Comparison of ENCODE assay signal across 8 cellular contexts in genomic region chr3:107430214-107431047, GRCh38. TPM values are rescaled to one million over a fixed set of nuclear protein-coding genes. Genes with fewer than 3 reads are reported as not detected.
DNase-seq lines count a peak whose midpoint lies in the region; ATAC-seq, FAIRE-seq and TF ChIP-seq lines count a peak whose summit lies in the region.

No MANE protein-coding gene starts in this region.

- H3K27me3 ChIP-seq in heart right ventricle (peaks cover 0 to 15% (median 0%) of the 10 kb centered on the region in 7 donors), endothelial cell of umbilical vein (ENCODE audit: control insufficient read depth in 2 of 2, insufficient read depth in 2 of 2, low read length in 2 of 2) (peaks cover 3% of the 10 kb centered on the region in 2 experiments)

- TF ChIP-seq CTCF in heart right ventricle (IDR thresholded peaks at IDR 0.05) (peak in 1 of 9 donors; percentile 16), endothelial cell of umbilical vein (IDR thresholded peaks at IDR 0.05; ENCODE audit: extremely low read depth in 1 of 2, insufficient read depth in 1 of 2, low read depth in 1 of 2, low read length in 2 of 2) (no peak), natural killer cell (IDR thresholded peaks at IDR 0.05) (peak; percentile 39)

- H4K20me1 ChIP-seq in endothelial cell of umbilical vein (replicated peaks; ENCODE audit: control insufficient read depth, extremely low read depth, insufficient read depth, low read length), result no peaks in the 10 kb centered on the region

- H3K27me3 Mint-ChIP-seq in natural killer cell (ENCODE audit: low read depth in 2 of 2), result peaks cover 18 to 41% of the 10 kb centered on the region in 2 donors

- H3K9me3 Mint-ChIP-seq in natural killer cell, result no peaks in the 10 kb centered on the region

- H3K4me3 Mint-ChIP-seq in natural killer cell, result peak overlapping the region; percentile 88

- POLR2A ChIA-PET in endothelial cell of umbilical vein (lab: Charles Lee), result interaction anchor here (0.9 kb wide), 1 partner anchor 62 kb away, joined by 3 read pairs; no protein-coding TSS in a partner anchor

- H3K9me3 ChIP-seq in heart right ventricle (no peaks in the 10 kb centered on the region), SK-N-MC (ENCODE audit: low read depth, low read length) (no peaks in the 10 kb centered on the region), endothelial cell of umbilical vein (replicated peaks; ENCODE audit: control insufficient read depth, insufficient read depth, low read length) (no peaks in the 10 kb centered on the region)

- DNase-seq in heart right ventricle (peak in 1 of 2 donors; percentile 36), Right ventricle myocardium superior (no peak), SK-N-MC (ENCODE audit: low read depth, low spot score) (no peak), endothelial cell of umbilical vein (ENCODE audit: low read depth, low spot score) (no peak), natural killer cell (no peak), T-helper 9 cell (no peak), HuH-7.5 (ENCODE audit: low spot score) (no peak)
- no peak for DNase-seq in effector CD8-positive, alpha-beta T cell (lab: John Stamatoyannopoulos, UW)

- H3K4me3 ChIP-seq in heart right ventricle (peak overlapping the region; percentile 58 to 95 (median 85)), SK-N-MC (peak overlapping the region; percentile 75), endothelial cell of umbilical vein (replicated peaks in 1 of 3; ENCODE audit: insufficient read depth in 1 of 3, low read depth in 1 of 3, low read length in 3 of 3) (peak overlapping the region; percentile 50 to 81 (median 75))

- peaks cover 14% of the 10 kb centered on the region in 2 donors for H3K4me1 Mint-ChIP-seq in natural killer cell

- no peak for TF ChIP-seq POLR2A in endothelial cell of umbilical vein (IDR thresholded peaks at IDR 0.05; ENCODE audit: low read depth, low read length)

- BruUV-seq in endothelial cell of umbilical vein (replicated peaks; lab: Mats Ljungman, UMichigan), result TSS peak; percentile 12

- intact Hi-C loops in heart right ventricle (cut with DNase I), result loop anchor here in 9 of 10 donors (2.0 to 10.0 kb wide), 9 partner anchors 92 to 194 kb away; partner anchors contain the start of gene BBX (in 5 of the 9)
- intact Hi-C loops in Right ventricle myocardium superior (cut with DNase I), result loop anchor here (5.0 kb wide), 1 partner anchor 92 kb away; the partner anchor contains the start of gene BBX
- intact Hi-C loops in endothelial cell of umbilical vein (cut with micrococcal nuclease), result loop anchor here (1.0 to 10.0 kb wide), 5 partner anchors 9 to 234 kb away; no protein-coding TSS in a partner anchor
- intact Hi-C loops in natural killer cell (cut with micrococcal nuclease), result loop anchor here (2.0 to 5.0 kb wide), 2 partner anchors 92 to 194 kb away; partner anchors contain the start of gene BBX

- FAIRE-seq in endothelial cell of umbilical vein (lab: Jason Lieb, UNC), result no peak

- peak overlapping the region; percentile 94 for H3K4me2 ChIP-seq in endothelial cell of umbilical vein (ENCODE audit: insufficient read depth, low read length)

- H3K36me3 ChIP-seq in heart right ventricle, result no peaks in the 10 kb centered on the region
- H3K36me3 ChIP-seq in SK-N-MC (ENCODE audit: insufficient read depth, low read length), result no peaks in the 10 kb centered on the region
- H3K36me3 ChIP-seq in endothelial cell of umbilical vein (ENCODE audit: control insufficient read depth in 2 of 2, extremely low read depth in 1 of 2, insufficient read depth in 2 of 2, low read length in 2 of 2), result no peaks in the 10 kb centered on the region

- H3K36me3 Mint-ChIP-seq in natural killer cell, result no peaks in the 10 kb centered on the region

- dilution Hi-C loops in endothelial cell of umbilical vein (cut with MboI; ENCODE audit: extremely low pct_ligation_motif_present, low sequenced_read_pairs), result no loop called here

- H3K9ac ChIP-seq in SK-N-MC (ENCODE audit: insufficient read length) (no peak overlapping the region), endothelial cell of umbilical vein (replicated peaks; ENCODE audit: extremely low read depth, insufficient read depth, low read length) (no peak overlapping the region)

- no peaks in the 10 kb centered on the region for H3K9me1 ChIP-seq in endothelial cell of umbilical vein (replicated peaks; ENCODE audit: control insufficient read depth, extremely low read depth, insufficient read depth, low read length)

- peak overlapping the region; percentile 96 for H2AFZ ChIP-seq in endothelial cell of umbilical vein (ENCODE audit: low read depth, low read length)

- H3K4me1 ChIP-seq in heart right ventricle (peaks cover 0 to 28% (median 16%) of the 10 kb centered on the region in 9 donors), endothelial cell of umbilical vein (ENCODE audit: control insufficient read depth, extremely low read depth, insufficient read depth, low read length) (peaks cover 20% of the 10 kb centered on the region)

- H3K27ac ChIP-seq in heart right ventricle (peak overlapping the region; percentile 87 to 99 (median 96)), SK-N-MC (no peak overlapping the region), endothelial cell of umbilical vein (ENCODE audit: insufficient read depth, low read depth, low read length) (no peak overlapping the region)

- CTCF ChIA-PET in endothelial cell of umbilical vein (lab: Charles Lee), result interaction anchor here (0.6 to 5.5 kb wide), 27 partner anchors 9 to 636 kb away, joined by 3 to 88 read pairs (median 4); partner anchors contain the start of gene BBX

- no peaks in the 10 kb centered on the region for H3K79me2 ChIP-seq in endothelial cell of umbilical vein (ENCODE audit: control insufficient read depth, insufficient read depth, low read length)

- WGBS in heart right ventricle, 2 donors, result 13 to 17% methylated on average over 25 of the region's 25 CpGs

- H3K27ac Mint-ChIP-seq in natural killer cell, result peak overlapping the region in 1 of 2 donors; percentile 33

- ATAC-seq in heart right ventricle, result peak in 5 of 8 donors; percentile 0 to 21 (median 11)
- ATAC-seq in Right ventricle myocardium superior (ENCODE audit: poor library complexity), result no peak
- ATAC-seq in natural killer cell, result no peak

TF ChIP-seq in endothelial cell of umbilical vein, 7 proteins besides CTCF, POLR2A, EP300 and RAD21:
- no peak for TF ChIP-seq MYC (IDR thresholded peaks at IDR 0.05; ENCODE audit: low read depth, low read length)
- no peak for TF ChIP-seq FOS (IDR thresholded peaks at IDR 0.05; ENCODE audit: borderline replicate concordance, insufficient read depth, low read length)
- TF ChIP-seq EZH2 (IDR thresholded peaks at IDR 0.05; ENCODE audit: borderline replicate concordance, low read depth, low read length, severe bottlenecking), result no peak
- TF ChIP-seq POLR2AphosphoS5 (IDR thresholded peaks at IDR 0.05; ENCODE audit: insufficient read depth, low read depth, low read length), result no peak
- TF ChIP-seq GATA2 (IDR thresholded peaks at IDR 0.05; ENCODE audit: insufficient read depth, insufficient read length, low read depth, low read length), result no peak
- TF ChIP-seq JUN (IDR thresholded peaks at IDR 0.05; ENCODE audit: borderline replicate concordance, insufficient read depth, insufficient read length, low read depth), result no peak
- TF ChIP-seq MAX (IDR thresholded peaks at IDR 0.05; ENCODE audit: insufficient read depth, insufficient read length), result no peak

RNA-seq across cellular contexts. Expression of gene CCDC54, which starts 53.2 kb away (rescaled TPM):
- total RNA-seq in heart right ventricle (not detected), Right ventricle myocardium superior (not detected), endothelial cell of umbilical vein (not detected in 2 replicates), natural killer cell (not detected)
- polyA plus RNA-seq in heart right ventricle (not detected), endothelial cell of umbilical vein (not detected in 2 replicates)
- not detected in 2 replicates for polyA plus RNA-seq in endothelial cell of umbilical vein (2011; cell fraction: cytosol; rRNA removed)
- polyA plus RNA-seq in endothelial cell of umbilical vein (2011; cell fraction: nucleus; rRNA removed), result not detected in 2 replicates
- polyA plus RNA-seq in endothelial cell of umbilical vein (2012), result 0.12 TPM in 1 of 2 replicates, not detected in the other
- 0.17 TPM in 1 of 2 replicates, not detected in the other for polyA minus RNA-seq in endothelial cell of umbilical vein
- not detected for polyA minus RNA-seq in endothelial cell of umbilical vein (2011; cell fraction: cytosol; rRNA and poly(A)+ RNA removed)
- polyA minus RNA-seq in endothelial cell of umbilical vein (2011; cell fraction: nucleus; rRNA and poly(A)+ RNA removed), result not detected in 2 replicates

Comparison
In these comparisons a context has a peak if more than half of its experiments do, and no peak if none do; other contexts are left out.
1. ATAC-seq: peak in heart right ventricle (5 of 8); none in Right ventricle myocardium superior (single experiment) and natural killer cell (0 of 3).
2. H3K27ac ChIP-seq: peak in heart right ventricle (10 of 10); none in SK-N-MC (single experiment) and endothelial cell of umbilical vein (single experiment).
3. Peak in every context shown above with its lines, with median percentiles within 50 percentile points of each other: H3K4me3 ChIP-seq.